14 cellular contexts compared by ENCODE assay signal in genomic region chr10:115580239-115580638, GRCh38.
DNase-seq lines count a peak whose midpoint lies in the region; ATAC-seq and TF ChIP-seq lines count a peak whose summit lies in the region.
"Had no signal": no experiment of that assay in that cellular context is flagged by ENCODE, and none has a peak within 500 bp of the region (broad histone marks: within the 10 kb centered on the region; RNA-seq: fewer than 3 reads in every experiment).

No MANE protein-coding gene starts in this region.

- no peak overlapping the region for H3K4me2 ChIP-seq in Loucy (ENCODE audit: low read depth, low read length, poor library complexity, severe bottlenecking)
- no peak overlapping the region for H3K4me2 ChIP-seq in neural progenitor cell
- no peak overlapping the region for H3K4me2 ChIP-seq in PC-3 (ENCODE audit: low read length)

- H3K27me3 ChIP-seq in Loucy (ENCODE audit: insufficient read depth, low read length, poor library complexity, severe bottlenecking) (no peaks in the 10 kb centered on the region), endodermal cell (ENCODE audit: control insufficient read depth, insufficient read depth, low read length, poor library complexity, severe bottlenecking) (no peaks in the 10 kb centered on the region), neural progenitor cell (no peaks in the 10 kb centered on the region), PC-3 (ENCODE audit: low read length) (no peaks in the 10 kb centered on the region), thyroid gland (no peaks in the 10 kb centered on the region)
- H3K27me3 ChIP-seq: BLaER1 treated with 17β-estradiol and CSF1 and Interleukin-3, amounts not matched to agents 10 nM and 100 nM had no signal

- H4K20me1 ChIP-seq in Loucy (ENCODE audit: insufficient read depth, low read length, poor library complexity, severe bottlenecking): no peaks in the 10 kb centered on the region
- no peaks in the 10 kb centered on the region for H4K20me1 ChIP-seq in neural progenitor cell (ENCODE audit: low read depth)
- no peaks in the 10 kb centered on the region for H4K20me1 ChIP-seq in PC-3 (ENCODE audit: low read length)
- H4K20me1 ChIP-seq: BLaER1 treated with 17β-estradiol and CSF1 and Interleukin-3, amounts not matched to agents 10 nM and 100 nM had no signal

- no peak for TF ChIP-seq POLR2A in thyroid gland (IDR thresholded peaks at IDR 0.05)

- H3K9ac ChIP-seq in Loucy (ENCODE audit: low read depth, low read length, poor library complexity, severe bottlenecking) (no peak overlapping the region), endodermal cell (ENCODE audit: extremely low read depth, low read length, poor library complexity, severe bottlenecking) (no peak overlapping the region), neural progenitor cell (no peak overlapping the region), PC-3 (ENCODE audit: low read length) (no peak overlapping the region)
- H3K9ac ChIP-seq: BLaER1 treated with 17β-estradiol and CSF1 and Interleukin-3, amounts not matched to agents 10 nM and 100 nM had no signal

- no peaks in the 10 kb centered on the region for H3K36me3 Mint-ChIP-seq in endodermal cell (ENCODE audit: low read depth)
- H3K36me3 Mint-ChIP-seq in neural progenitor cell: no peaks in the 10 kb centered on the region

- POLR2A ChIA-PET in PC-3 (lab: Charles Lee; ENCODE audit: unreplicated experiment): no interaction called here

- no peak overlapping the region for H2AFZ ChIP-seq in Loucy (ENCODE audit: low read length)
- no peak overlapping the region for H2AFZ ChIP-seq in neural progenitor cell (replicated peaks)
- no peak overlapping the region for H2AFZ ChIP-seq in PC-3 (ENCODE audit: low read length)

- no peaks in the 10 kb centered on the region for H3K36me3 ChIP-seq in Loucy (ENCODE audit: insufficient read depth, low read length)
- no peaks in the 10 kb centered on the region for H3K36me3 ChIP-seq in endodermal cell (ENCODE audit: control insufficient read depth, insufficient read depth, low read length)
- no peaks in the 10 kb centered on the region for H3K36me3 ChIP-seq in neural progenitor cell
- H3K36me3 ChIP-seq in PC-3 (ENCODE audit: low read depth, low read length): no peaks in the 10 kb centered on the region
- no peaks in the 10 kb centered on the region for H3K36me3 ChIP-seq in thyroid gland
- H3K36me3 ChIP-seq: BLaER1 treated with 17β-estradiol and CSF1 and Interleukin-3, amounts not matched to agents 10 nM and 100 nM; HAP-1 had no signal

- peak; percentile 6; the same call in 1 of the 2 replicates for TF ChIP-seq CTCF in C4-2B (conservative IDR thresholded peaks at IDR 0.05)
- peak; percentile 39 for TF ChIP-seq CTCF in Loucy (conservative IDR thresholded peaks at IDR 0.05; ENCODE audit: low read length)
- peak; percentile 48 for TF ChIP-seq CTCF in endodermal cell (conservative IDR thresholded peaks at IDR 0.05)
- TF ChIP-seq CTCF in neural progenitor cell (IDR thresholded peaks at IDR 0.05): peak; percentile 12
- TF ChIP-seq CTCF in PC-3 (conservative IDR thresholded peaks at IDR 0.05; ENCODE audit: low read depth, low read length): no peak
- no peak for TF ChIP-seq CTCF in thyroid gland (IDR thresholded peaks at IDR 0.05)

- no peaks in the 10 kb centered on the region for H3F3A ChIP-seq in Loucy (ENCODE audit: low read depth)
- no peaks in the 10 kb centered on the region for H3F3A ChIP-seq in neural progenitor cell (ENCODE audit: low read depth)
- no peaks in the 10 kb centered on the region for H3F3A ChIP-seq in PC-3 (ENCODE audit: low read length, unreplicated experiment)

- no peak overlapping the region for H3K4me3 ChIP-seq in Loucy (ENCODE audit: low read length, poor library complexity, severe bottlenecking)
- no peak overlapping the region for H3K4me3 ChIP-seq in endodermal cell (ENCODE audit: low read length)
- no peak overlapping the region for H3K4me3 ChIP-seq in neural progenitor cell
- no peak overlapping the region for H3K4me3 ChIP-seq in PC-3 (ENCODE audit: low read length)
- no peak overlapping the region for H3K4me3 ChIP-seq in thyroid gland (replicated peaks in 1 of 3)
- H3K4me3 ChIP-seq: BLaER1 treated with 17β-estradiol and CSF1 and Interleukin-3, amounts not matched to agents 10 nM and 100 nM; HAP-1 had no signal

- no peak for ATAC-seq in PC-3

- H3K4me3 Mint-ChIP-seq in endodermal cell (no peak overlapping the region), neural progenitor cell (no peak overlapping the region)
- H3K4me3 Mint-ChIP-seq: CD4-positive, alpha-beta T cell had no signal

- H3K4me1 ChIP-seq in Loucy (ENCODE audit: insufficient read depth, low read length, poor library complexity, severe bottlenecking) (peaks cover 5% of the 10 kb centered on the region), endodermal cell (ENCODE audit: control insufficient read depth, insufficient read depth, low read length) (no peaks in the 10 kb centered on the region), neural progenitor cell (peaks cover 6% of the 10 kb centered on the region), PC-3 (ENCODE audit: insufficient read depth, low read length) (no peaks in the 10 kb centered on the region), thyroid gland (no peaks in the 10 kb centered on the region)
- H3K4me1 ChIP-seq: HAP-1 had no signal

- intact Hi-C loops in PC-3 (cut with micrococcal nuclease) (no loop called here), thyroid gland (cut with DNase I) (no loop called here)

- H3K79me2 ChIP-seq in Loucy (ENCODE audit: insufficient read depth, low read length) (no peaks in the 10 kb centered on the region), neural progenitor cell (ENCODE audit: low read depth) (no peaks in the 10 kb centered on the region), PC-3 (ENCODE audit: low read length) (no peaks in the 10 kb centered on the region)

- H3K4me1 Mint-ChIP-seq in endodermal cell (no peaks in the 10 kb centered on the region), neural progenitor cell (no peaks in the 10 kb centered on the region)

- no peak overlapping the region for H3K27ac ChIP-seq in C4-2B
- H3K27ac ChIP-seq in endodermal cell (ENCODE audit: low read depth, low read length): no peak overlapping the region
- no peak overlapping the region for H3K27ac ChIP-seq in neural progenitor cell
- no peak overlapping the region for H3K27ac ChIP-seq in PC-3 (ENCODE audit: low read length)
- H3K27ac ChIP-seq in thyroid gland: no peak overlapping the region
- H3K27ac ChIP-seq: BLaER1 treated with 17β-estradiol and CSF1 and Interleukin-3, amounts not matched to agents 10 nM and 100 nM had no signal

- no peak overlapping the region for H3K27ac Mint-ChIP-seq in endodermal cell
- no peak overlapping the region for H3K27ac Mint-ChIP-seq in neural progenitor cell
- H3K27ac Mint-ChIP-seq: CD4-positive, alpha-beta T cell had no signal

- no TSS peak for BruUV-seq in PC-3 (replicated peaks; lab: Mats Ljungman, UMichigan)

- DNase-seq in endodermal cell (no peak), neural progenitor cell (ENCODE audit: low spot score) (no peak), PC-3 (no peak), COLO829 (ENCODE audit: low spot score) (no peak), thyroid gland (no peak)
- DNase-seq in stimulated activated naive CD4-positive, alpha-beta T cell (lab: John Stamatoyannopoulos, UW): no peak
- DNase-seq: ACHN; CD4-positive, alpha-beta T cell; DMS79 treated with DMSO at 0.1 percent for 48 hours; EL had no signal

- H3K9me3 Mint-ChIP-seq in endodermal cell (no peaks in the 10 kb centered on the region), neural progenitor cell (peaks cover 5% of the 10 kb centered on the region)

- H3K9me2 ChIP-seq in Loucy (replicated peaks; ENCODE audit: low read depth, low read length): no peaks in the 10 kb centered on the region
- no peaks in the 10 kb centered on the region for H3K9me2 ChIP-seq in PC-3 (replicated peaks; ENCODE audit: low read length)

- H3K9me3 ChIP-seq in Loucy (ENCODE audit: insufficient read depth, low read depth, low read length) (peaks cover 6% of the 10 kb centered on the region), endodermal cell (ENCODE audit: control insufficient read depth, low read length) (no peaks in the 10 kb centered on the region), neural progenitor cell (ENCODE audit: low read depth) (no peaks in the 10 kb centered on the region), PC-3 (ENCODE audit: low read length) (no peaks in the 10 kb centered on the region), thyroid gland (no peaks in the 10 kb centered on the region)
- H3K9me3 ChIP-seq: HAP-1 had no signal

- H3K27me3 Mint-ChIP-seq in endodermal cell (ENCODE audit: insufficient read depth) (no peaks in the 10 kb centered on the region), neural progenitor cell (ENCODE audit: insufficient read depth, low read depth) (no peaks in the 10 kb centered on the region)
- H3K27me3 Mint-ChIP-seq: CD4-positive, alpha-beta T cell had no signal

- CTCF ChIA-PET in PC-3 (lab: Charles Lee): no interaction called here

- 67% methylated on average over 1 of the region's 1 CpG; no CpG with 5 or more reads in 1 of the 2 experiments for WGBS in endodermal cell (ENCODE audit: insufficient coverage in 1 of 2, insufficient read length in 1 of 2), 2 experiments
- 87 to 90% methylated on average over 1 of the region's 1 CpG for WGBS in thyroid gland, 2 donors

Comparison
In these comparisons a context has a peak if more than half of its experiments do, and no peak if none do; other contexts are left out.
1. CTCF ChIP-seq: peak in C4-2B (single experiment), Loucy (single experiment), endodermal cell (single experiment) and neural progenitor cell (single experiment); none in PC-3 (single experiment) and thyroid gland (0 of 6).